ENCODE assay signal across 14 cellular contexts in genomic region chr6:13378669-13379590, GRCh38. TPM values are rescaled to one million over a fixed set of nuclear protein-coding genes. Genes with fewer than 3 reads are reported as not detected.
DNase-seq lines count a peak whose midpoint lies in the region; ATAC-seq, FAIRE-seq and TF ChIP-seq lines count a peak whose summit lies in the region.
"Had no signal": no experiment of that assay in that cellular context is flagged by ENCODE, and none has a peak within 500 bp of the region (broad histone marks: within the 10 kb centered on the region; RNA-seq: fewer than 3 reads in every experiment).

No MANE protein-coding gene starts in this region.

- H2BK20ac ChIP-seq in H1 (ENCODE audit: low read length), result no peak overlapping the region

- no peak overlapping the region for H3K14ac ChIP-seq in H1 (ENCODE audit: insufficient read length)

- H4K5ac ChIP-seq in H1 (ENCODE audit: insufficient read length, low read depth, low read length), result no peak overlapping the region

- no peak overlapping the region for H2AFZ ChIP-seq in H1 (ENCODE audit: low read length)

- peak; percentile 23 to 61; a peak in 2 of 4 replicates for TF ChIP-seq RAD21 in H1 (IDR thresholded peaks at IDR 0.05 in 1 of 2, conservative IDR thresholded peaks at IDR 0.05 in 1 of 2; ENCODE audit: low read depth in 2 of 2, low read length in 2 of 2)

- TF ChIP-seq POLR2A in H1 (IDR thresholded peaks at IDR 0.05; ENCODE audit: control extremely low read depth in 1 of 2, low read depth in 2 of 2, low read length in 2 of 2) (no peak), transverse colon (IDR thresholded peaks at IDR 0.05) (no peak), vagina (IDR thresholded peaks at IDR 0.05) (no peak)

- H3K4ac ChIP-seq in H1 (replicated peaks; ENCODE audit: insufficient read length, low read depth, low read length), result no peak overlapping the region

- intact Hi-C loops in cardiac septum (cut with DNase I) (no loop called here), left ventricle myocardium superior (cut with micrococcal nuclease) (no loop called here), transverse colon (cut with DNase I; ENCODE audit: low total_unique reads) (no loop called here), vagina (cut with DNase I) (loop anchor here (10.0 kb wide), 1 partner anchor 106 kb away; the partner anchor contains the start of gene GFOD1)

- H3K23ac ChIP-seq in H1 (ENCODE audit: insufficient read length), result no peak overlapping the region

- H2BK12ac ChIP-seq in H1 (ENCODE audit: low read depth, low read length), result no peak overlapping the region; the same call in 1 of the 2 replicates

- POLR2A ChIA-PET in H1 (lab: Charles Lee; ENCODE audit: partially characterized antibody), result interaction anchor here (0.7 to 1.5 kb wide), 3 partner anchors 43 to 195 kb away, joined by 3 to 4 read pairs (median 4); partner anchors contain the start of gene SIRT5

- no peak overlapping the region for H3K18ac ChIP-seq in H1 (ENCODE audit: extremely low read depth, low read length)

- no peak for TF ChIP-seq EP300 in H1 (IDR thresholded peaks at IDR 0.05; ENCODE audit: borderline replicate concordance in 1 of 2, low read depth in 2 of 2, low read length in 2 of 2)
- TF ChIP-seq EP300 in transverse colon (IDR thresholded peaks at IDR 0.05; ENCODE audit: low read depth), result no peak

- H2BK120ac ChIP-seq in H1 (replicated peaks; ENCODE audit: low read depth, low read length), result no peak overlapping the region

- H3K9me3 ChIP-seq in H1 (ENCODE audit: insufficient read depth in 2 of 2, low read depth in 1 of 2, low read length in 1 of 2), result no peaks in the 10 kb centered on the region
- H3K9me3 ChIP-seq in transverse colon, result no peaks in the 10 kb centered on the region
- H3K9me3 ChIP-seq in vagina, result no peaks in the 10 kb centered on the region
- H3K9me3 ChIP-seq: tibial nerve had no signal

- H3K27ac ChIP-seq in H1 (ENCODE audit: low read depth, low read length), result no peak overlapping the region
- H3K27ac ChIP-seq in transverse colon, result peak overlapping the region; percentile 53 to 81 (median 70)
- H3K27ac ChIP-seq in vagina, result no peak overlapping the region
- H3K27ac ChIP-seq: cardiac muscle cell, tibial nerve had no signal

- in situ Hi-C loops in transverse colon (cut with MboI; ENCODE audit: low pct_ligation_motif_present in 1 of 4, low pct_unique_long_range_greater_than_20kb in 1 of 4, low sequenced_read_pairs in 3 of 4), result no loop called here

- no peak for ATAC-seq in left ventricle myocardium superior
- no peak for ATAC-seq in GM19455 (IDR thresholded peaks at IDR 0.05; ENCODE audit: unreplicated experiment)
- ATAC-seq: sciatic nerve had no signal

- no peak overlapping the region for H2AK5ac ChIP-seq in H1 (ENCODE audit: low read depth, low read length)

- H3K4me2 ChIP-seq in H1 (ENCODE audit: insufficient read depth in 1 of 2, low read depth in 2 of 2, low read length in 2 of 2), result no peak overlapping the region

- H2BK5ac ChIP-seq in H1 (ENCODE audit: low read depth, low read length), result no peak overlapping the region

- H2BK15ac ChIP-seq in H1 (ENCODE audit: low read length), result 0 out of 2 replicates have a peak overlapping the region, but pooled peaks have one; percentile 18

- no peak overlapping the region for H3K56ac ChIP-seq in H1 (replicated peaks; ENCODE audit: insufficient read length, low read depth, low read length)

- no peak overlapping the region for H3K4me3 ChIP-seq in H1 (ENCODE audit: extremely low read depth in 1 of 4, insufficient read depth in 2 of 4, low read depth in 3 of 4, low read length in 4 of 4)
- no peak overlapping the region for H3K4me3 ChIP-seq in transverse colon
- no peak overlapping the region for H3K4me3 ChIP-seq in vagina
- H3K4me3 ChIP-seq: cardiac muscle cell, tibial nerve had no signal

- H3K4me1 ChIP-seq in H1 (replicated peaks in 1 of 4; ENCODE audit: control insufficient read depth in 3 of 4, insufficient read depth in 4 of 4, low read length in 3 of 4) (peaks cover 0 to 5% (median 3%) of the 10 kb centered on the region in 4 experiments; a peak in 3 of 7 replicates), transverse colon (peaks cover 13 to 58% (median 47%) of the 10 kb centered on the region in 4 donors), vagina (peaks cover 22% of the 10 kb centered on the region)

- H4K91ac ChIP-seq in H1 (replicated peaks; ENCODE audit: insufficient read length, low read length), result no peak overlapping the region

- H3K27me3 ChIP-seq in H1 (replicated peaks in 1 of 4; ENCODE audit: control insufficient read depth in 3 of 4, extremely low read depth in 1 of 4, insufficient read depth in 3 of 4, low read length in 3 of 4) (no peaks in the 10 kb centered on the region), transverse colon (no peaks in the 10 kb centered on the region), vagina (no peaks in the 10 kb centered on the region)
- H3K27me3 ChIP-seq: cardiac muscle cell, tibial nerve had no signal

- no peak overlapping the region; a peak in 1 of 7 replicates for H3K9ac ChIP-seq in H1 (replicated peaks in 1 of 4; ENCODE audit: extremely low read depth in 1 of 4, low read depth in 3 of 4, low read length in 3 of 4)

- CTCF ChIA-PET in H1 (lab: Charles Lee; ENCODE audit: partially characterized antibody), result interaction anchor here (0.6 to 3.9 kb wide), 18 partner anchors 13 to 253 kb away, joined by 3 to 21 read pairs (median 4); partner anchors contain the start of gene SIRT5

- H3K36me3 ChIP-seq in H1 (ENCODE audit: control insufficient read depth in 2 of 4, insufficient read depth in 4 of 4, low read length in 3 of 4) (no peaks in the 10 kb centered on the region), transverse colon (no peaks in the 10 kb centered on the region), vagina (no peaks in the 10 kb centered on the region)
- H3K36me3 ChIP-seq: cardiac muscle cell, tibial nerve had no signal

- H4K20me1 ChIP-seq in H1 (replicated peaks in 1 of 2; ENCODE audit: control insufficient read depth in 1 of 2, insufficient read depth in 2 of 2, low read length in 2 of 2), result no peaks in the 10 kb centered on the region

- FAIRE-seq in H1 (lab: Jason Lieb, UNC), result no peak

- no peak overlapping the region for H4K8ac ChIP-seq in H1 (ENCODE audit: extremely low read depth, insufficient read depth, low read length)

- no peaks in the 10 kb centered on the region for H3K79me2 ChIP-seq in H1 (ENCODE audit: control insufficient read depth in 1 of 2, insufficient read depth in 2 of 2, low read length in 2 of 2)

- no peaks in the 10 kb centered on the region for H3K23me2 ChIP-seq in H1 (ENCODE audit: low read depth, low read length)

- WGBS in H1 (ENCODE audit: extremely low coverage in 1 of 2, insufficient coverage in 1 of 2, insufficient read length in 1 of 2, insufficient replicate concordance in 2 of 2, low coverage in 1 of 2, low lambda C conversion rate in 2 of 2, missing lambda C conversion rate in 1 of 2), 2 experiments, result 90% methylated on average over 9 of the region's 9 CpGs; no CpG with 5 or more reads in 1 of the 2 experiments
- WGBS in transverse colon (ENCODE audit: low coverage in 1 of 2), 2 donors, result 59 to 65% methylated on average over 2 to 9 of the region's 9 CpGs

- peak; percentile 59 for DNase-seq in cardiac septum (ENCODE audit: low spot score)
- no peak for DNase-seq in left ventricle myocardium superior
- peak; percentile 76 for DNase-seq in NCI-H2196 treated with DMSO at 0.1 percent for 48 hours (lab: John Stamatoyannopoulos, UW; ENCODE audit: unreplicated experiment)
- DNase-seq in H1 (ENCODE audit: low read depth in 1 of 2, low spot score in 2 of 2), result no peak
- peak; percentile 90 for DNase-seq in transverse colon
- no peak for DNase-seq in vagina (ENCODE audit: extremely low spot score in 2 of 2)
- DNase-seq in GDM1 (lab: John Stamatoyannopoulos, UW), result no peak
- DNase-seq: activated CD4-positive, alpha-beta T cell treated with anti-CD3 and anti-CD28 coated beads, Interleukin-2, amount 50 U/mL, for 1 hour; activated gamma-delta T cell treated with Interleukin-2 at 50 U/mL for 16 hours; T-helper 1 cell had no signal

- H3K79me1 ChIP-seq in H1 (ENCODE audit: low read depth, low read length), result no peaks in the 10 kb centered on the region

- TF ChIP-seq CTCF in H1 (IDR thresholded peaks at IDR 0.05; ENCODE audit: control extremely low read depth in 1 of 3, insufficient read depth in 1 of 3, low read depth in 1 of 3, low read length in 3 of 3), result peak; percentile 27 to 36 (median 28); a peak in 3 of 4 replicates
- peak in 3 of 5 experiments; percentile 18 to 52 (median 19) for TF ChIP-seq CTCF in transverse colon (IDR thresholded peaks at IDR 0.05)
- TF ChIP-seq CTCF in vagina (IDR thresholded peaks at IDR 0.05), result no peak

TF ChIP-seq in H1, 55 proteins besides CTCF, POLR2A, EP300 and RAD21 (continues in another document):
- no peak for TF ChIP-seq YY1 (IDR thresholded peaks at IDR 0.05; ENCODE audit: low read depth, low read length)
- TF ChIP-seq RFX5 (IDR thresholded peaks at IDR 0.05; ENCODE audit: borderline replicate concordance, low read depth, low read length), result no peak
- no peak for TF ChIP-seq GABPA (IDR thresholded peaks at IDR 0.05; ENCODE audit: borderline replicate concordance, insufficient read depth, low read length)
- TF ChIP-seq CREB1 (IDR thresholded peaks at IDR 0.05), result no peak
- no peak for TF ChIP-seq CHD1 (IDR thresholded peaks at IDR 0.05; ENCODE audit: low read depth, low read length)
- TF ChIP-seq, protein P1, sequence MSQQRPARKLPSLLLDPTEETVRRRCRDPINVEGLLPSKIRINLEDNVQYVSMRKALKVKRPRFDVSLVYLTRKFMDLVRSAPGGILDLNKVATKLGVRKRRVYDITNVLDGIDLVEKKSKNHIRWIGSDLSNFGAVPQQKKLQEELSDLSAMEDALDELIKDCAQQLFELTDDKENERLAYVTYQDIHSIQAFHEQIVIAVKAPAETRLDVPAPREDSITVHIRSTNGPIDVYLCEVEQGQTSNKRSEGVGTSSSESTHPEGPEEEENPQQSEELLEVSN (IDR thresholded peaks at IDR 0.05), result no peak
- no peak for TF ChIP-seq HDAC2 (IDR thresholded peaks at IDR 0.05; ENCODE audit: borderline replicate concordance in 1 of 2, low read depth in 2 of 2, low read length in 2 of 2)
- no peak for TF ChIP-seq EZH2 (IDR thresholded peaks at IDR 0.05; ENCODE audit: low read depth, low read length, severe bottlenecking)
- TF ChIP-seq SIN3A (conservative IDR thresholded peaks at IDR 0.05 in 1 of 2, IDR thresholded peaks at IDR 0.05 in 1 of 2; ENCODE audit: low read depth in 1 of 2, low read length in 2 of 2), result no peak

RNA-seq across cellular contexts. Expression of gene TBC1D7, which starts 50.6 kb away (rescaled TPM):
- total RNA-seq in cardiac septum (30.5 TPM), left ventricle myocardium superior (34.0 TPM), transverse colon (10 to 100 TPM; 10.5 to 39.8 (median 15.0) TPM), vagina (13.0 TPM)
- 55.2 and 59.9 TPM in 2 replicates for total RNA-seq in H1 (2021; fragmentation: NEBNext Ultra II Directional; extraction: Animal tissue kit (Norgen Biotek cat#: 25700))
- 30.7 and 46.1 TPM in 2 replicates for polyA plus RNA-seq in H1 (2011; rRNA removed)
- polyA plus RNA-seq in H1 (2011; cell fraction: cytosol; rRNA removed), result 43.5 TPM
- polyA plus RNA-seq in H1 (2011; cell fraction: nucleus; rRNA removed), result 33.7 TPM
- polyA plus RNA-seq in H1 (2012, experiment 1 of 2), result 53.1 to 66.6 TPM (median 55.8 TPM) in 4 replicates
- 45.9 TPM for polyA plus RNA-seq in H1 (2012, experiment 2 of 2)
- 46.1 TPM for polyA plus RNA-seq in H1 (2013, experiment 1 of 2)
- 47.4 TPM for polyA plus RNA-seq in H1 (2013, experiment 2 of 2)
- polyA minus RNA-seq in H1 (2011; rRNA and poly(A)+ RNA removed), result 91.4 and 92.0 TPM in 2 replicates
- 15.1 TPM for polyA minus RNA-seq in H1 (2011; cell fraction: cytosol; rRNA and poly(A)+ RNA removed)
- polyA minus RNA-seq in H1 (2011; cell fraction: nucleus; rRNA and poly(A)+ RNA removed), result 87.6 TPM

Comparison
In these comparisons a context has a peak if more than half of its experiments do, and no peak if none do; other contexts are left out.
1. DNase-seq: peak in cardiac septum (single experiment), NCI-H2196 treated with DMSO at 0.1 percent for 48 hours (single experiment) and transverse colon (single experiment); none in left ventricle myocardium superior (single experiment), H1 (0 of 2), vagina (0 of 2) and GDM1 (single experiment).
2. H3K27ac ChIP-seq: peak in transverse colon (4 of 4); none in H1 (single experiment) and vagina (single experiment).
3. CTCF ChIP-seq: peak in H1 (3 of 3) and transverse colon (3 of 5); none in vagina (0 of 3).